ENCODE assay signal across 21 cellular contexts in genomic region chr2:230137902-230138539, GRCh38.
DNase-seq lines count a peak whose midpoint lies in the region; ATAC-seq, FAIRE-seq and TF ChIP-seq lines count a peak whose summit lies in the region.
"Had no signal": no experiment of that assay in that cellular context is flagged by ENCODE, and none has a peak within 500 bp of the region (broad histone marks: within the 10 kb centered on the region; RNA-seq: fewer than 3 reads in every experiment).

No MANE protein-coding gene starts in this region.

- intact Hi-C loops in A673 (cut with micrococcal nuclease; ENCODE audit: unreplicated experiment): no loop called here
- intact Hi-C loops in HCT116 (cut with micrococcal nuclease): no loop called here

- no peak overlapping the region for H2AFZ ChIP-seq in HCT116 (ENCODE audit: low read depth, low read length, poor library complexity, severe bottlenecking)

- H3K9ac ChIP-seq in HCT116 (ENCODE audit: low read length): no peak overlapping the region

- CTCF ChIA-PET in A673 (lab: Charles Lee) (no interaction called here), HCT116 (lab: Charles Lee) (interaction anchor here (0.6 kb wide), 1 partner anchor 71 kb away, joined by 3 read pairs; no protein-coding TSS in a partner anchor)

- peak; percentile 40; the same call in 1 of the 2 replicates for ATAC-seq in HCT116
- peak; percentile 96 for ATAC-seq in foreskin keratinocyte
- ATAC-seq: activated CD8-positive, alpha-beta memory T cell treated with anti-CD3 and anti-CD28 coated beads, Interleukin-2, amount 10 ng/mL, durations not matched to agents 7 days and 5 days; body of pancreas; lower lobe of right lung had no signal

- H3K36me3 ChIP-seq in A673 (ENCODE audit: insufficient read depth, low read length, poor library complexity, severe bottlenecking) (no peaks in the 10 kb centered on the region), HCT116 (ENCODE audit: control insufficient read depth in 1 of 2, insufficient read depth in 2 of 2, low read length in 2 of 2) (no peaks in the 10 kb centered on the region), tibial nerve (no peaks in the 10 kb centered on the region)
- H3K36me3 ChIP-seq: lower lobe of right lung, thoracic aorta had no signal

- RAD21 ChIA-PET in HCT116 (lab: Charles Lee; ENCODE audit: low non-redundant PET in 1 of 2, low total read pairs in 2 of 2, uncharacterized antibody in 2 of 2, unreplicated experiment in 2 of 2): no interaction called here

- H3K9me3 ChIP-seq in A673 (ENCODE audit: low read depth, low read length, poor library complexity, severe bottlenecking) (no peaks in the 10 kb centered on the region), HCT116 (ENCODE audit: control insufficient read depth in 1 of 2, insufficient read depth in 1 of 2, low read depth in 1 of 2, low read length in 2 of 2) (no peaks in the 10 kb centered on the region), tibial nerve (peaks cover 0 to 3% (median 0%) of the 10 kb centered on the region in 4 donors)
- H3K9me3 ChIP-seq: body of pancreas had no signal

- H3K27me3 ChIP-seq in A673 (replicated peaks; ENCODE audit: insufficient read depth, low read depth, low read length, poor library complexity): no peaks in the 10 kb centered on the region
- H3K27me3 ChIP-seq in HCT116 (ENCODE audit: insufficient read depth, low read length): no peaks in the 10 kb centered on the region
- no peaks in the 10 kb centered on the region for H3K27me3 ChIP-seq in foreskin keratinocyte
- H3K27me3 ChIP-seq in tibial nerve: no peaks in the 10 kb centered on the region
- H3K27me3 ChIP-seq: body of pancreas had no signal

- no peak for DNase-seq in A673 (ENCODE audit: low spot score)
- DNase-seq in HCT116 (ENCODE audit: low read depth, low spot score): no peak
- peak; percentile 83 for DNase-seq in RCC 7860 (ENCODE audit: low spot score)
- DNase-seq in foreskin keratinocyte: peak; percentile 66 to 87
- DNase-seq in NCI-H446 treated with DMSO at 0.1 percent for 48 hours (lab: John Stamatoyannopoulos, UW): no peak
- no peak for DNase-seq in GM19239 (ENCODE audit: insufficient read length, low spot score)
- no peak for DNase-seq in tibial nerve (ENCODE audit: low spot score in 2 of 2)
- DNase-seq: activated B cell treated with CpG ODN at 0.5 μM for 24 hours; activated CD8-positive, alpha-beta memory T cell treated with anti-CD3 and anti-CD28 coated beads, Interleukin-2, amount 10 ng/mL, durations not matched to agents 7 days and 5 days; activated naive CD4-positive, alpha-beta T cell treated with Interleukin-2 at 50 U/mL for 16 hours; body of pancreas; Calu3; cortex of kidney; GF-D8; lower lobe of right lung; NCI-H1417 treated with DMSO at 0.1 percent for 48 hours; SIG-M5; T-helper 2 cell had no signal

- no peak overlapping the region for H3K27ac ChIP-seq in A673 (ENCODE audit: low read depth, low read length, poor library complexity, severe bottlenecking)
- H3K27ac ChIP-seq in HCT116 (ENCODE audit: low read depth, low read length): no peak overlapping the region
- H3K27ac ChIP-seq in foreskin keratinocyte: no peak overlapping the region
- no peak overlapping the region for H3K27ac ChIP-seq in tibial nerve
- H3K27ac ChIP-seq: body of pancreas, lower lobe of right lung, thoracic aorta had no signal

- H3K4me2 ChIP-seq in HCT116 (ENCODE audit: low read length): no peak overlapping the region
- H3K4me2 ChIP-seq: smooth muscle cell had no signal

- 93 to 96% methylated on average over 1 of the region's 1 CpG for WGBS in tibial nerve, 2 donors

- POLR2A ChIA-PET in A673 (lab: Charles Lee; ENCODE audit: low non-redundant PET): no interaction called here
- POLR2A ChIA-PET in HCT116 (lab: Charles Lee): no interaction called here

- H4K20me1 ChIP-seq in HCT116 (ENCODE audit: insufficient read depth): no peaks in the 10 kb centered on the region

- peak; percentile 24; the same call in 1 of the 2 replicates for TF ChIP-seq RAD21 in HCT116 (IDR thresholded peaks at IDR 0.05; ENCODE audit: low read depth)

- no peaks in the 10 kb centered on the region for H3K9me2 ChIP-seq in HCT116 (ENCODE audit: insufficient read depth)

- TF ChIP-seq POLR2A in HCT116 (IDR thresholded peaks at IDR 0.05; ENCODE audit: borderline replicate concordance, extremely low read depth, insufficient read depth, insufficient read length) (no peak), tibial nerve (IDR thresholded peaks at IDR 0.05) (no peak)

- H3K4me1 ChIP-seq in A673 (ENCODE audit: insufficient read depth, low read length, poor library complexity, severe bottlenecking) (no peaks in the 10 kb centered on the region), HCT116 (ENCODE audit: control insufficient read depth in 1 of 2, insufficient read depth in 2 of 2, low read length in 2 of 2) (peaks cover 7 to 13% of the 10 kb centered on the region in 2 experiments; a peak in 3 of 4 replicates), foreskin keratinocyte (peaks cover 4% of the 10 kb centered on the region), tibial nerve (no peaks in the 10 kb centered on the region)
- H3K4me1 ChIP-seq: body of pancreas, lower lobe of right lung had no signal

- 0 out of 2 replicates have a peak, but pooled peaks have one; percentile 15 for TF ChIP-seq CTCF in A673 (conservative IDR thresholded peaks at IDR 0.05; ENCODE audit: low read depth, low read length)
- no peak for TF ChIP-seq CTCF in HCT116 (IDR thresholded peaks at IDR 0.05 in 2 of 3, conservative IDR thresholded peaks at IDR 0.05 in 1 of 3; ENCODE audit: borderline replicate concordance in 1 of 3, insufficient read depth in 1 of 3, low read depth in 2 of 3, low read length in 2 of 3)
- no peak for TF ChIP-seq CTCF in foreskin keratinocyte (conservative IDR thresholded peaks at IDR 0.05)
- TF ChIP-seq CTCF in tibial nerve (IDR thresholded peaks at IDR 0.05): no peak

- H3K4me3 ChIP-seq in A673 (ENCODE audit: low read depth, low read length, poor library complexity, severe bottlenecking) (no peak overlapping the region), HCT116 (replicated peaks in 1 of 2; ENCODE audit: low read depth in 1 of 2, low read length in 2 of 2) (no peak overlapping the region), tibial nerve (no peak overlapping the region)
- H3K4me3 ChIP-seq: body of pancreas, lower lobe of right lung, smooth muscle cell, thoracic aorta had no signal

- BruUV-seq in A673 (replicated peaks; lab: Mats Ljungman, UMichigan) (no TSS peak), HCT116 (replicated peaks; lab: Mats Ljungman, UMichigan) (no TSS peak)

- FAIRE-seq in RCC 7860 (lab: Jason Lieb, UNC): peak; percentile 48
- no peak for FAIRE-seq in GM19239 (lab: Jason Lieb, UNC)
- FAIRE-seq: GM12892 had no signal

- H3K79me2 ChIP-seq in HCT116 (ENCODE audit: insufficient read depth, low read length): no peaks in the 10 kb centered on the region

- no peak for TF ChIP-seq EP300 in tibial nerve (IDR thresholded peaks at IDR 0.05)

TF ChIP-seq in HCT116, 20 proteins besides CTCF, POLR2A, EP300 and RAD21:
- TF ChIP-seq ELF1 (IDR thresholded peaks at IDR 0.05; ENCODE audit: borderline replicate concordance, low read depth) (no peak), TCF7L2 (IDR thresholded peaks at IDR 0.05; ENCODE audit: borderline replicate concordance, extremely low read depth, insufficient read depth, insufficient read length) (no peak), POLR2AphosphoS5 (IDR thresholded peaks at IDR 0.05; ENCODE audit: low read depth, low read length) (no peak), FOSL1 (IDR thresholded peaks at IDR 0.05; ENCODE audit: low read depth) (peak; percentile 50), EZH2phosphoT487 (IDR thresholded peaks at IDR 0.05; ENCODE audit: borderline replicate concordance) (no peak), EGR1 (IDR thresholded peaks at IDR 0.05; ENCODE audit: low read depth) (no peak), YY1 (IDR thresholded peaks at IDR 0.05; ENCODE audit: extremely low read depth, insufficient replicate concordance, low read depth, low read length) (no peak), REST (IDR thresholded peaks at IDR 0.05; ENCODE audit: low read depth) (no peak)
TF ChIP-seq in HCT116: peak in this region for 1.

Comparison
In these comparisons a context has a peak if more than half of its experiments do, and no peak if none do; other contexts are left out.
1. DNase-seq: peak in RCC 7860 (single experiment) and foreskin keratinocyte (2 of 2); none in A673 (single experiment), HCT116 (single experiment), NCI-H446 treated with DMSO at 0.1 percent for 48 hours (single experiment), GM19239 (single experiment) and tibial nerve (0 of 2).